In the genomic region with DNA sequence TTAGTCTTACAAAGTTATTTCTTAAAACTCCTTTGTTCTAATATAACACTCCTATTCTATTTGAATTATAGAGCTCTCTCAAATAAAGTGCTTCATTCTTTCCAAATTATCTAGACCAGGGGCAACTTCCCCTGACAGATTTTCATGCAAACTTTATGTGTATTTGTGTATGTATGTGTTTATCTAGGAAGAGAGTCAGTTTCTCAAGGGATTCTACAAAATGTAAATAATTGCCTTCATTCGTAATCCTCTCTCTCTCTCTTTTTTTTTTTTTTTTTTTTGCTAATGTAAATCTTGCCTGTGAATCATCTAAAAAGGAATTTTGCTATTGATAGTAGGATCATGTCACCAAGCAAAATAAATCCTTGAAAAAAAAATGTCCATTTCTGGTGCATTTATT, we compare ENCODE assay signal across 17 cellular contexts. TPM values are rescaled to one million over a fixed set of nuclear protein-coding genes. Genes with fewer than 3 reads are reported as not detected.
A peak's percentile ranks its signal among the peaks of the same experiment; 100 is the strongest.
DNase-seq lines count a peak whose midpoint lies in the region; ATAC-seq and TF ChIP-seq lines count a peak whose summit lies in the region.
"Had no signal": no experiment of that assay in that cellular context is flagged by ENCODE, and none has a peak within 500 bp of the region (broad histone marks: within the 10 kb centered on the region; RNA-seq: fewer than 3 reads in every experiment).

No MANE protein-coding gene starts in this region.

- TF ChIP-seq CTCF in smooth muscle cell (IDR thresholded peaks at IDR 0.05; ENCODE audit: borderline replicate concordance, insufficient read depth, poor library complexity, severe bottlenecking) = no peak

- H3K27me3 ChIP-seq in smooth muscle cell (ENCODE audit: low read depth) = no peaks in the 10 kb centered on the region
- H3K27me3 ChIP-seq: BLaER1 had no signal

- no peaks in the 10 kb centered on the region for H3K9me3 ChIP-seq in smooth muscle cell (replicated peaks; ENCODE audit: low read depth)
- H3K9me3 ChIP-seq: BLaER1 had no signal

- WGBS in smooth muscle cell (ENCODE audit: low lambda C conversion rate) = 13% methylated on average over 1 of the region's 1 CpG

- peak overlapping the region; percentile 5 for H3K4me3 ChIP-seq in smooth muscle cell
- H3K4me3 ChIP-seq: BLaER1, PC-9 had no signal

- ATAC-seq in HG02623 (IDR thresholded peaks at IDR 0.05; ENCODE audit: unreplicated experiment) (no peak), GM21360 (IDR thresholded peaks at IDR 0.05; ENCODE audit: unreplicated experiment) (no peak)
- ATAC-seq: HCT116 had no signal

- H3K9ac ChIP-seq in smooth muscle cell (ENCODE audit: low read depth) = no peak overlapping the region
- H3K9ac ChIP-seq: BLaER1, KMS-11 had no signal

- H2AFZ ChIP-seq in smooth muscle cell (ENCODE audit: low read depth) = peak overlapping the region; percentile 17
- H2AFZ ChIP-seq: PC-9 had no signal

- no peaks in the 10 kb centered on the region for H3K36me3 ChIP-seq in smooth muscle cell (ENCODE audit: low read depth)
- H3K36me3 ChIP-seq: BLaER1 had no signal

- H4K20me1 ChIP-seq in smooth muscle cell (ENCODE audit: low read depth) = no peaks in the 10 kb centered on the region
- H4K20me1 ChIP-seq: BLaER1 had no signal

- H3K27ac ChIP-seq in smooth muscle cell (ENCODE audit: low read depth) = peak overlapping the region; percentile 69
- H3K27ac ChIP-seq: BLaER1, KMS-11, PC-9 had no signal

- H3F3A ChIP-seq in smooth muscle cell (ENCODE audit: low read depth) = no peaks in the 10 kb centered on the region

- no peaks in the 10 kb centered on the region for H3K79me2 ChIP-seq in smooth muscle cell (ENCODE audit: low read depth)

- peak; percentile 60 for DNase-seq in HCEC 1CT
- peak; percentile 17 for DNase-seq in amniotic epithelial cell (ENCODE audit: low read depth)
- peak; percentile 69 for DNase-seq in fibroblast of peridontal ligament (ENCODE audit: extremely low read depth)
- DNase-seq in smooth muscle cell (lab: John Stamatoyannopoulos, UW; ENCODE audit: unreplicated experiment) = no peak
- DNase-seq in SW 1271 (lab: John Stamatoyannopoulos, UW) = no peak
- DNase-seq: CD8-positive, alpha-beta memory T cell; NCI-H1092 treated with DMSO at 0.1 percent for 48 hours; NCI-H1694; NCI-H2107; NCI-H345; NCI-H69 had no signal

- peak overlapping the region; percentile 75 for H3K4me2 ChIP-seq in smooth muscle cell
- H3K4me2 ChIP-seq: BLaER1, KMS-11, PC-9 had no signal

- peaks cover 5% of the 10 kb centered on the region for H3K4me1 ChIP-seq in smooth muscle cell (ENCODE audit: low read depth)
- H3K4me1 ChIP-seq: BLaER1 had no signal

RNA-seq across cellular contexts. Expression of gene RBPJ, which starts 38.9 kb away (rescaled TPM):
- 96.9 and 183 TPM in 2 replicates for total RNA-seq in smooth muscle cell
- 135 and 137 TPM in 2 replicates for polyA plus RNA-seq in smooth muscle cell

Comparison
In these comparisons a context has a peak if more than half of its experiments do, and no peak if none do; other contexts are left out.
1. DNase-seq: peak in HCEC 1CT (single experiment), amniotic epithelial cell (single experiment) and fibroblast of peridontal ligament (single experiment); none in smooth muscle cell (single experiment) and SW 1271 (0 of 2).